In genomic region chr7:16409777-16410176, GRCh38 we compare ENCODE assay signal across 2 cellular contexts.
TF ChIP-seq lines count a peak whose summit lies in the region.

No MANE protein-coding gene starts in this region.

TF ChIP-seq in IMR-90, 13 proteins besides CTCF, POLR2A, EP300 and RAD21:
- TF ChIP-seq USF2 (IDR thresholded peaks at IDR 0.05; ENCODE audit: low read depth, low read length) (no peak), CHD1 (IDR thresholded peaks at IDR 0.05; ENCODE audit: low read depth, low read length) (no peak), MAZ (IDR thresholded peaks at IDR 0.05; ENCODE audit: borderline replicate concordance, low read depth, low read length) (no peak), RFX5 (IDR thresholded peaks at IDR 0.05; ENCODE audit: low read depth, low read length) (no peak), MAFK (IDR thresholded peaks at IDR 0.05; ENCODE audit: low read depth, low read length) (no peak), SMC3 (IDR thresholded peaks at IDR 0.05; ENCODE audit: low read depth, low read length) (no peak), ELK1 (IDR thresholded peaks at IDR 0.05; ENCODE audit: borderline replicate concordance, low read depth, low read length) (no peak), NFE2L2 (IDR thresholded peaks at IDR 0.05; ENCODE audit: low read depth, low read length) (no peak), MXI1 (IDR thresholded peaks at IDR 0.05; ENCODE audit: borderline replicate concordance, low read depth, low read length) (no peak), CEBPB (IDR thresholded peaks at IDR 0.05; ENCODE audit: low read depth, low read length) (no peak), BHLHE40 (IDR thresholded peaks at IDR 0.05; ENCODE audit: low read depth, low read length) (no peak), FOS (IDR thresholded peaks at IDR 0.05; ENCODE audit: low read depth, low read length) (no peak), RCOR1 (IDR thresholded peaks at IDR 0.05; ENCODE audit: insufficient replicate concordance, low read length) (no peak)

TF ChIP-seq in SK-N-SH treated with all-trans-retinoic acid at 6 μM for 48 hours, 23 proteins besides CTCF, POLR2A, EP300 and RAD21:
- TF ChIP-seq TCF4 (CRISPR knock-in tag; IDR thresholded peaks at IDR 0.05; ENCODE audit: borderline replicate concordance) (no peak), RARB (CRISPR knock-in tag; IDR thresholded peaks at IDR 0.05) (no peak), ISL1 (CRISPR knock-in tag; IDR thresholded peaks at IDR 0.05) (no peak), GLIS3 (CRISPR knock-in tag; IDR thresholded peaks at IDR 0.05) (no peak), ARNTL (CRISPR knock-in tag; IDR thresholded peaks at IDR 0.05; ENCODE audit: borderline replicate concordance, low read depth) (no peak), OSR1 (CRISPR knock-in tag; IDR thresholded peaks at IDR 0.05) (no peak), CSRNP3 (CRISPR knock-in tag; IDR thresholded peaks at IDR 0.05) (no peak), CSDC2 (CRISPR knock-in tag; IDR thresholded peaks at IDR 0.05) (no peak), CREB5 (CRISPR knock-in tag; IDR thresholded peaks at IDR 0.05; ENCODE audit: low read depth) (no peak)
